In genomic region chr1:161032409-161032808, GRCh38 we compare ENCODE assay signal across 1 cellular context.
TF ChIP-seq lines count a peak whose summit lies in the region.

No MANE protein-coding gene starts in this region.

TF ChIP-seq in HepG2, 621 proteins besides CTCF, POLR2A, EP300 and RAD21:
- TF ChIP-seq IKZF1 (IDR thresholded peaks at IDR 0.05) = no peak
TF ChIP-seq in HepG2: peak in this region for 0.
